ENCODE assay signal across 2 cellular contexts in genomic region chr11:74354036-74354435, GRCh38.
TF ChIP-seq lines count a peak whose summit lies in the region.

No MANE protein-coding gene starts in this region.

TF ChIP-seq in IMR-90, 13 proteins besides CTCF, POLR2A, EP300 and RAD21:
- TF ChIP-seq CEBPB (IDR thresholded peaks at IDR 0.05; ENCODE audit: low read depth, low read length) (no peak), MAZ (IDR thresholded peaks at IDR 0.05; ENCODE audit: borderline replicate concordance, low read depth, low read length) (no peak), RCOR1 (IDR thresholded peaks at IDR 0.05; ENCODE audit: insufficient replicate concordance, low read length) (no peak), ELK1 (IDR thresholded peaks at IDR 0.05; ENCODE audit: borderline replicate concordance, low read depth, low read length) (no peak), MXI1 (IDR thresholded peaks at IDR 0.05; ENCODE audit: borderline replicate concordance, low read depth, low read length) (no peak)

TF ChIP-seq in K562, 482 proteins besides CTCF, POLR2A, EP300 and RAD21:
- no peak for TF ChIP-seq SPI1 (IDR thresholded peaks at IDR 0.05; ENCODE audit: borderline replicate concordance, low read depth, low read length)
- no peak for TF ChIP-seq ZBTB17 (CRISPR knock-in tag; IDR thresholded peaks at IDR 0.05)
- no peak for TF ChIP-seq ZFP36 (IDR thresholded peaks at IDR 0.05; ENCODE audit: low read depth, low read length, partially characterized antibody)
- TF ChIP-seq ETS2 (tag; IDR thresholded peaks at IDR 0.05; ENCODE audit: borderline replicate concordance, poor library complexity, severe bottlenecking) = no peak
- TF ChIP-seq KDM2B (CRISPR knock-in tag; IDR thresholded peaks at IDR 0.05) = no peak
- no peak for TF ChIP-seq DEAF1 (CRISPR knock-in tag; IDR thresholded peaks at IDR 0.05)
- TF ChIP-seq ZBTB11 (CRISPR knock-in tag; IDR thresholded peaks at IDR 0.05) = no peak
- TF ChIP-seq CEBPZ (IDR thresholded peaks at IDR 0.05; ENCODE audit: borderline replicate concordance, low read depth, low read length) = no peak
- no peak for TF ChIP-seq ZNF239 (CRISPR knock-in tag; IDR thresholded peaks at IDR 0.05)
TF ChIP-seq in K562: peak in this region for 0.
